1 cellular context compared by ENCODE assay signal in the genomic region with DNA sequence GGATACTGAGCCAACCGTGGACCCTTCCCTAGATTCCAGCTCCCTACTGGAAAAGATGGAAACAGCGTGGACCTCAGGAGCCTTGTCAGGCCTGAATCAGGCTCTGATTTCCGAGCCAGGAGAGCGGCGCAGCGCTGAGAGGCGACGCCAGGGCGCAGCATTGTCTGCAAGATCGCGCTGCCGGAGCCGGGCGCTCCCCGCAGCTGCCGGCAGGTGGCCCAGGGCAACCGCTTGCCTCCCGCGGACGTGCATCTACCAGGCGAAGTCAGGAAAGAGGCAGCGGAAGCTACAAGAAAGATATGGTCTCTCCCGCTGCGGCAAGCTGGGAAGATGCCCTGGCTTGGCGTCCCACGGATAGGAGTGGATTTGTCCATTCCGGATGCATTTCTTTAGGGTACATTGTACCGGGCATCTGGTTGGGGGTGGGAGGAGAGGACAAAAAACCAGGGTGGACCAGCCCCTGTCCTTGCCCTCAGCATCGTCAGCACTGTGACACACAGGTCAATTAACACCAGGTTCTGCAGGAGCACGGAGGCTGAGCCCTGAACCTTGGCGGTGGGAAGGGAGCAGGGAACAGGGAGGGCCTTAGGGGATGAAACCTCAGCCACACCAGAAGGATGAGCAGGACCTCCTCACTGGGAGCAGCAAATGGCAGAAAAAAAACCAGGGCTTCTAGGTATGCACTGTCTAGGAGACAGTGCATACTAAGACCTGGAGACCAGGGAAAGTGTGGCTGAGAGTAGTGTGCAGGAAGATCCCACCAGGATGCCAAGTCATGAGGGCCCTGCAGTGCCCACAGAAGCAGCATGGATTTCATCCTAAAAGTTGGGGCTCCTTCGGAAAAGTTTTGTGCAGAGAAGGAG.
TF ChIP-seq lines count a peak whose summit lies in the region.

No MANE protein-coding gene starts in this region.

TF ChIP-seq in HCT116, 20 proteins besides CTCF, POLR2A, EP300 and RAD21 (continued from another document):
- TF ChIP-seq SIN3A (IDR thresholded peaks at IDR 0.05; ENCODE audit: low read depth) (no peak), FOSL1 (IDR thresholded peaks at IDR 0.05; ENCODE audit: low read depth) (no peak), EGR1 (IDR thresholded peaks at IDR 0.05; ENCODE audit: low read depth) (no peak), EZH2phosphoT487 (IDR thresholded peaks at IDR 0.05; ENCODE audit: borderline replicate concordance) (no peak), REST (IDR thresholded peaks at IDR 0.05; ENCODE audit: low read depth) (no peak), POLR2AphosphoS5 (IDR thresholded peaks at IDR 0.05; ENCODE audit: low read depth, low read length) (0 out of 2 replicates have a peak, but pooled peaks have one; percentile 14)
- TF ChIP-seq, protein P1, sequence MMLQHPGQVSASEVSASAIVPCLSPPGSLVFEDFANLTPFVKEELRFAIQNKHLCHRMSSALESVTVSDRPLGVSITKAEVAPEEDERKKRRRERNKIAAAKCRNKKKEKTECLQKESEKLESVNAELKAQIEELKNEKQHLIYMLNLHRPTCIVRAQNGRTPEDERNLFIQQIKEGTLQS (IDR thresholded peaks at IDR 0.05): no peak
